In genomic region chr1:21454904-21455303, GRCh38 we compare ENCODE assay signal across 11 cellular contexts. TPM values are rescaled to one million over a fixed set of nuclear protein-coding genes. Genes with fewer than 3 reads are reported as not detected.
DNase-seq lines count a peak whose midpoint lies in the region; ATAC-seq, FAIRE-seq and TF ChIP-seq lines count a peak whose summit lies in the region.
"Not testable (repeated sequence)": the region's sequence is repeated elsewhere in the genome, so short reads cannot be mapped to it uniquely, and the experiment has no call there.
"Had no signal": no experiment of that assay in that cellular context is flagged by ENCODE, and none has a peak within 500 bp of the region (broad histone marks: within the 10 kb centered on the region; RNA-seq: fewer than 3 reads in every experiment).

No MANE protein-coding gene starts in this region.

- CTCF ChIA-PET in PC-9 (lab: Charles Lee) = not testable (repeated sequence)

- not testable (repeated sequence) for H4K20me1 ChIP-seq in BLaER1 treated with 17β-estradiol and CSF1 and Interleukin-3, amounts not matched to agents 10 nM and 100 nM; DND-41 (ENCODE audit: insufficient read depth, low read length); PC-9 (ENCODE audit: insufficient read depth)

- H3K4me1 Mint-ChIP-seq in HFFc6 (ENCODE audit: low read depth) = peaks cover 59% of the 10 kb centered on the region

- H3K79me2 ChIP-seq in DND-41 (ENCODE audit: insufficient read depth, low read length); PC-9 (ENCODE audit: low read depth): not testable (repeated sequence)

- H3K27me3 ChIP-seq in BLaER1 treated with 17β-estradiol and CSF1 and Interleukin-3, amounts not matched to agents 10 nM and 100 nM; DND-41 (ENCODE audit: insufficient read depth, low read length, poor library complexity); PC-9 (ENCODE audit: insufficient read depth, low read depth); bronchial epithelial cell (ENCODE audit: control insufficient read depth, insufficient read depth, low read length); small intestine (ENCODE audit: control insufficient read depth in 2 of 2, insufficient read depth in 2 of 2, low read length in 2 of 2): not testable (repeated sequence)

- not testable (repeated sequence) for H3K9me3 ChIP-seq in BLaER1 treated with 17β-estradiol and CSF1 and Interleukin-3, amounts not matched to agents 10 nM and 100 nM (replicated peaks in 1 of 11); DND-41 (ENCODE audit: insufficient read depth, low read length, severe bottlenecking); PC-9 (ENCODE audit: insufficient read depth, low read depth); mucosa of descending colon; small intestine (ENCODE audit: control insufficient read depth, low read depth)

- not testable (repeated sequence) for H3K4me3 Mint-ChIP-seq in HFFc6

- H3K27ac ChIP-seq in BLaER1 treated with 17β-estradiol and CSF1 and Interleukin-3, amounts not matched to agents 10 nM and 100 nM = peak overlapping the region in 8 of 11 experiments; percentile 76 to 89 (median 86); a peak in 15 of 22 replicates
- H3K27ac ChIP-seq in DND-41 (ENCODE audit: low read length) (peak overlapping the region; percentile 73; the same call in 1 of the 2 replicates), PC-9 (0 out of 2 replicates have a peak overlapping the region, but pooled peaks have one; percentile 75)
- not testable (repeated sequence) for H3K27ac ChIP-seq in small intestine (ENCODE audit: low read depth in 1 of 2, low read length in 1 of 2)

- not testable (repeated sequence) for DNase-seq in DND-41; HFFc6; PC-9; bronchial epithelial cell (ENCODE audit: low read depth); left colon; mucosa of descending colon; small intestine

- not testable (repeated sequence) for H3K27me3 Mint-ChIP-seq in HFFc6 (ENCODE audit: insufficient read depth)

- not testable (repeated sequence) for ATAC-seq in DND-41 (ENCODE audit: insufficient read depth, low read depth)
- ATAC-seq in left colon (peak; percentile 87), mucosa of descending colon (peak; percentile 73)

- not testable (repeated sequence) for H2AFZ ChIP-seq in DND-41 (ENCODE audit: low read depth, low read length); PC-9

- H3K9me2 ChIP-seq in PC-9 (ENCODE audit: insufficient read depth) = not testable (repeated sequence)

- TF ChIP-seq CTCF in DND-41 (IDR thresholded peaks at IDR 0.05; ENCODE audit: borderline replicate concordance, extremely low read depth, low read length, poor library complexity, severe bottlenecking); HFFc6 (IDR thresholded peaks at IDR 0.05); PC-9 (conservative IDR thresholded peaks at IDR 0.05); bronchial epithelial cell (IDR thresholded peaks at IDR 0.05; ENCODE audit: insufficient read depth, low read length, severe bottlenecking); mucosa of descending colon (IDR thresholded peaks at IDR 0.05): not testable (repeated sequence)

- H3K9ac ChIP-seq in BLaER1 treated with 17β-estradiol and CSF1 and Interleukin-3, amounts not matched to agents 10 nM and 100 nM = peak overlapping the region in 1 of 11 experiments; percentile 67; a peak in 1 of 22 replicates
- not testable (repeated sequence) for H3K9ac ChIP-seq in DND-41 (ENCODE audit: low read depth, low read length)

- 68 to 96% (median 86%) methylated on average over 4 of the region's 5 CpGs for WGBS in small intestine, 3 donors

- FAIRE-seq in bronchial epithelial cell (lab: Jason Lieb, UNC) (peak; percentile 95), small intestine (lab: Jason Lieb, UNC) (peak; percentile 62)

- H3K27ac Mint-ChIP-seq in HFFc6 = 0 out of 2 replicates have a peak overlapping the region, but pooled peaks have one; percentile 90

- not testable (repeated sequence) for H3K9me3 Mint-ChIP-seq in HFFc6

- not testable (repeated sequence) for H3K4me3 ChIP-seq in BLaER1 treated with 17β-estradiol and CSF1 and Interleukin-3, amounts not matched to agents 10 nM and 100 nM; DND-41 (ENCODE audit: low read depth in 1 of 2, low read length in 2 of 2); PC-9; bronchial epithelial cell (ENCODE audit: low read depth, low read length); mucosa of descending colon; small intestine (ENCODE audit: low read depth in 1 of 2, low read length in 2 of 2)

- not testable (repeated sequence) for H3F3A ChIP-seq in PC-9 (ENCODE audit: insufficient read depth, low read depth)

- intact Hi-C loops in PC-9 (cut with micrococcal nuclease; ENCODE audit: unreplicated experiment); left colon (cut with DNase I, micrococcal nuclease); mucosa of descending colon (cut with DNase I, micrococcal nuclease): not testable (repeated sequence)

- peaks cover 25% of the 10 kb centered on the region for H3K36me3 Mint-ChIP-seq in HFFc6 (ENCODE audit: low read depth)

- H3K36me3 ChIP-seq in BLaER1 treated with 17β-estradiol and CSF1 and Interleukin-3, amounts not matched to agents 10 nM and 100 nM; DND-41 (ENCODE audit: insufficient read depth, low read length); PC-9 (ENCODE audit: low read depth); bronchial epithelial cell (ENCODE audit: control insufficient read depth, insufficient read depth, low read length); mucosa of descending colon (ENCODE audit: low read depth); small intestine (ENCODE audit: control insufficient read depth in 2 of 2, insufficient read depth in 2 of 2, low read length in 2 of 2): not testable (repeated sequence)

- H3K4me2 ChIP-seq in BLaER1 treated with 17β-estradiol and CSF1 and Interleukin-3, amounts not matched to agents 10 nM and 100 nM = peak overlapping the region; percentile 54 to 89 (median 80); a peak in 20 of 22 replicates
- not testable (repeated sequence) for H3K4me2 ChIP-seq in DND-41 (ENCODE audit: insufficient read depth, low read length); PC-9

- peaks cover 23 to 45% (median 32%) of the 10 kb centered on the region in 10 experiments for H3K4me1 ChIP-seq in BLaER1 treated with 17β-estradiol and CSF1 and Interleukin-3, amounts not matched to agents 10 nM and 100 nM
- H3K4me1 ChIP-seq in DND-41 (ENCODE audit: insufficient read depth, low read length) = peaks cover 32% of the 10 kb centered on the region
- peaks cover 15% of the 10 kb centered on the region for H3K4me1 ChIP-seq in PC-9 (replicated peaks; ENCODE audit: insufficient read depth)
- not testable (repeated sequence) for H3K4me1 ChIP-seq in mucosa of descending colon (ENCODE audit: low read depth); small intestine (ENCODE audit: control insufficient read depth in 2 of 2, insufficient read depth in 1 of 2, low read depth in 1 of 2, low read length in 1 of 2)

- not testable (repeated sequence) for BruUV-seq in PC-9 (replicated peaks; lab: Mats Ljungman, UMichigan)

- POLR2A ChIA-PET in PC-9 (lab: Charles Lee; ENCODE audit: unreplicated experiment) = interaction anchor here (0.7 kb wide), 1 partner anchor 755 kb away, joined by 3 read pairs; no protein-coding TSS in a partner anchor

RNA-seq across cellular contexts. Expression of gene NBPF3, which starts 15.0 kb away (rescaled TPM):
- 10 to 100 TPM; 14.0 to 20.7 (median 18.2) TPM for total RNA-seq in HFFc6 (2021; fragmentation: NEBNext Ultra II Directional; extraction: Animal tissue kit (Norgen Biotek cat#: 25700))
- total RNA-seq in PC-9 (2021) = 19.2 and 23.6 TPM in 2 replicates
- 6.8 and 18.6 TPM in 2 replicates for total RNA-seq in bronchial epithelial cell
- 1 to 10 TPM; 4.4 to 9.5 TPM for total RNA-seq in left colon
- 1 to 10 TPM; 3.4 to 7.9 (median 6.4) TPM for total RNA-seq in mucosa of descending colon
- 1 to 10 TPM; 1.4 to 2.7 (median 1.8) TPM for polyA plus RNA-seq in small intestine

RNA-seq across cellular contexts. Expression of gene ALPL, which starts 54.3 kb away (rescaled TPM):
- under 1 TPM in 2 of 6 experiments, not detected in 4; 0.19 to 0.21 TPM for total RNA-seq in HFFc6 (2021; fragmentation: NEBNext Ultra II Directional; extraction: Animal tissue kit (Norgen Biotek cat#: 25700))
- total RNA-seq in PC-9 (2021) (not detected in 2 replicates), bronchial epithelial cell (not detected in 2 replicates), left colon (1 to 10 TPM; 1.6 to 1.9 TPM), mucosa of descending colon (1 to 10 TPM in 1 of 3 donors, under 1 TPM in 2; 0.82 to 2.7 (median 0.90) TPM)
- polyA plus RNA-seq in small intestine = 1 to 10 TPM in 2 of 3 donors, under 1 TPM in 1; 0.89 to 3.0 (median 2.6) TPM
- total RNA-seq: A172; CD4-positive, alpha-beta T cell; CD8-positive, alpha-beta T cell had no signal
